1 cellular context compared by ENCODE assay signal in genomic region chr22:42490244-42490832, GRCh38.
TF ChIP-seq lines count a peak whose summit lies in the region.

No MANE protein-coding gene starts in this region.

TF ChIP-seq in GM23338, 12 proteins besides CTCF, POLR2A, EP300 and RAD21 (continued from another document):
- TF ChIP-seq REST (IDR thresholded peaks at IDR 0.05; ENCODE audit: unreplicated experiment): no peak
- no peak for TF ChIP-seq ZNF114 (CRISPR knock-in tag; IDR thresholded peaks at IDR 0.05)
- TF ChIP-seq NANOG (IDR thresholded peaks at IDR 0.05; ENCODE audit: borderline replicate concordance): no peak
- no peak for TF ChIP-seq ZNF331 (CRISPR knock-in tag; IDR thresholded peaks at IDR 0.05; ENCODE audit: low read depth)
- TF ChIP-seq JUNB (IDR thresholded peaks at IDR 0.05; ENCODE audit: unreplicated experiment): no peak
- no peak for TF ChIP-seq EZH2phosphoT487 (IDR thresholded peaks at IDR 0.05; ENCODE audit: unreplicated experiment)
- TF ChIP-seq STAT1 (IDR thresholded peaks at IDR 0.05; ENCODE audit: unreplicated experiment): no peak
- no peak for TF ChIP-seq CREB1 (CRISPR knock-in tag; IDR thresholded peaks at IDR 0.05; ENCODE audit: low read depth)
- TF ChIP-seq EZH2 (IDR thresholded peaks at IDR 0.05; ENCODE audit: low read depth, unreplicated experiment): no peak
- no peak for TF ChIP-seq POLR2AphosphoS5 (IDR thresholded peaks at IDR 0.05; ENCODE audit: low read depth)
TF ChIP-seq in GM23338: peak in this region for 0.
